8 cellular contexts compared by ENCODE assay signal in the genomic region with DNA sequence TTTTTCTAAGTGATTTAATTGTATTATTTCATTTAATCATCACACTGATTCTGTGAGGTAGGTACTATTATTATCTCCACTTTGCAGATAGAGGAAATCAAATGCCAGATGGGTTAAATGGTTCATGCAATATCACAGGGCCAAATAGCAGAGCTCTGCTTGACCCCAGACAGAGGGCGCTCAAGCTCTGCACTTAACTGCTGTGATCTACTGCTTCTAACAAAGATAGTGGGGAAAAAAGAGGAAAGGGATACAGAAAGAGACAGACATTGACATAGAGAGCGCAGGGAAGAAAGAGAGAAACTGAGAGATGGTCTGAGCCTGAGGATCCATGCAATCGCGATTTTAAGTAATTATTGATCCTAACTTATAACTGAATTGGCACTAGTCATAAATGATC.
DNase-seq lines count a peak whose midpoint lies in the region; ATAC-seq and TF ChIP-seq lines count a peak whose summit lies in the region.

No MANE protein-coding gene starts in this region.

- no TSS peak for BruUV-seq in OCI-LY7 (replicated peaks; lab: Mats Ljungman, UMichigan)

- H3K9me2 ChIP-seq in OCI-LY7 (ENCODE audit: insufficient read depth, low read length) = no peaks in the 10 kb centered on the region

- no peak overlapping the region for H2AFZ ChIP-seq in OCI-LY7 (ENCODE audit: low read length)

- POLR2A ChIA-PET in OCI-LY7 (lab: Charles Lee) = no interaction called here

- intact Hi-C loops in OCI-LY7 (cut with micrococcal nuclease; ENCODE audit: unreplicated experiment) = loop anchor here (10.0 kb wide), 1 partner anchor 261 kb away; no protein-coding TSS in a partner anchor

- H3K9me3 ChIP-seq in OCI-LY7 (ENCODE audit: low read length) = no peaks in the 10 kb centered on the region

- no peak overlapping the region for H3K4me2 ChIP-seq in OCI-LY7 (ENCODE audit: low read length)

- ATAC-seq in GM19397 (IDR thresholded peaks at IDR 0.05; ENCODE audit: unreplicated experiment) = peak; percentile 71

- no peaks in the 10 kb centered on the region for H3K79me2 ChIP-seq in OCI-LY7 (ENCODE audit: insufficient read depth, low read depth, low read length)

- DNase-seq in DMS53 (lab: John Stamatoyannopoulos, UW) (peak; percentile 74), HT-29 (ENCODE audit: low spot score) (peak; percentile 34), OCI-LY7 (ENCODE audit: low spot score) (peak; percentile 42), choroid plexus epithelial cell (ENCODE audit: low read depth) (peak; percentile 84), left kidney (ENCODE audit: low read depth, low spot score) (peak; percentile 89), ureter (ENCODE audit: low spot score) (peak; percentile 67), cortex of kidney (lab: John Stamatoyannopoulos, UW) (no peak)

- peak; percentile 84 for TF ChIP-seq CTCF in OCI-LY7 (conservative IDR thresholded peaks at IDR 0.05; ENCODE audit: low read length)
- TF ChIP-seq CTCF in choroid plexus epithelial cell (conservative IDR thresholded peaks at IDR 0.05; ENCODE audit: low read depth, low read length) = peak; percentile 93

- H4K20me1 ChIP-seq in OCI-LY7 (ENCODE audit: insufficient read depth, low read length) = no peaks in the 10 kb centered on the region

- H3K4me1 ChIP-seq in OCI-LY7 (ENCODE audit: insufficient read depth, low read length, poor library complexity, severe bottlenecking) = no peaks in the 10 kb centered on the region

- no peak overlapping the region for H3K4me3 ChIP-seq in OCI-LY7 (ENCODE audit: low read depth, low read length, poor library complexity, severe bottlenecking)
- H3K4me3 ChIP-seq in choroid plexus epithelial cell (ENCODE audit: low read depth, low read length) = no peak overlapping the region

- CTCF ChIA-PET in OCI-LY7 (lab: Charles Lee; ENCODE audit: unreplicated experiment) = no interaction called here

- no peaks in the 10 kb centered on the region for H3K36me3 ChIP-seq in OCI-LY7 (ENCODE audit: insufficient read depth, low read length)

- H3K27ac ChIP-seq in OCI-LY7 (ENCODE audit: low read depth, low read length, poor library complexity, severe bottlenecking) = no peak overlapping the region
